17 cellular contexts compared by ENCODE assay signal in genomic region chr12:32395031-32395430, GRCh38. TPM values are rescaled to one million over a fixed set of nuclear protein-coding genes. Genes with fewer than 3 reads are reported as not detected.
DNase-seq lines count a peak whose midpoint lies in the region; TF ChIP-seq lines count a peak whose summit lies in the region.
"Had no signal": no experiment of that assay in that cellular context is flagged by ENCODE, and none has a peak within 500 bp of the region (broad histone marks: within the 10 kb centered on the region; RNA-seq: fewer than 3 reads in every experiment).

No MANE protein-coding gene starts in this region.

- H4K20me1 ChIP-seq in mammary epithelial cell (ENCODE audit: insufficient read depth, low read length): no peaks in the 10 kb centered on the region

- intact Hi-C loops in mammary epithelial cell (cut with micrococcal nuclease) (no loop called here), breast epithelium (cut with DNase I; ENCODE audit: low total_unique reads) (no loop called here)

- H3K9me3 ChIP-seq in mammary epithelial cell (replicated peaks; ENCODE audit: insufficient read depth, low read length) (no peaks in the 10 kb centered on the region), breast epithelium (no peaks in the 10 kb centered on the region), NT2/D1 (ENCODE audit: insufficient read depth, low read length) (peaks cover 11% of the 10 kb centered on the region; the same call in 1 of the 2 replicates)
- H3K9me3 ChIP-seq: BE2C had no signal

- H3K27ac ChIP-seq in mammary epithelial cell (ENCODE audit: insufficient read depth, low read depth, low read length) (no peak overlapping the region), breast epithelium (no peak overlapping the region)
- H3K27ac ChIP-seq: Peyer's patch had no signal

- H3K27me3 Mint-ChIP-seq in immature natural killer cell (ENCODE audit: low read depth in 3 of 3): peaks cover 6 to 12% (median 8%) of the 10 kb centered on the region in 3 donors

- TF ChIP-seq POLR2A in breast epithelium (IDR thresholded peaks at IDR 0.05): no peak

- H3K4me3 Mint-ChIP-seq in immature natural killer cell: no peak overlapping the region
- H3K4me3 Mint-ChIP-seq: CD8-positive, alpha-beta memory T cell; H9 had no signal

- dilution Hi-C loops in mammary epithelial cell (cut with HindIII; ENCODE audit: low sequenced_read_pairs): no loop called here

- BruUV-seq in mammary epithelial cell (replicated peaks; lab: Mats Ljungman, UMichigan): no TSS peak

- peaks cover 11 to 15% of the 10 kb centered on the region in 2 donors for H3K4me1 Mint-ChIP-seq in immature natural killer cell

- H3K4me3 ChIP-seq in mammary epithelial cell (replicated peaks in 1 of 3; ENCODE audit: insufficient read depth in 1 of 3, low read depth in 2 of 3, low read length in 3 of 3) (no peak overlapping the region), breast epithelium (no peak overlapping the region), NT2/D1 (ENCODE audit: insufficient read length, low read depth) (no peak overlapping the region)
- H3K4me3 ChIP-seq: MG63, Peyer's patch had no signal

- H3K27ac Mint-ChIP-seq in immature natural killer cell: no peak overlapping the region
- H3K27ac Mint-ChIP-seq: CD8-positive, alpha-beta memory T cell had no signal

- H3K36me3 ChIP-seq in mammary epithelial cell (ENCODE audit: insufficient read depth, low read length): no peaks in the 10 kb centered on the region
- H3K36me3 ChIP-seq in breast epithelium: no peaks in the 10 kb centered on the region
- no peaks in the 10 kb centered on the region for H3K36me3 ChIP-seq in NT2/D1 (ENCODE audit: insufficient read depth, insufficient read length, low read length)
- H3K36me3 ChIP-seq: BE2C, MG63, Peyer's patch had no signal

- H3K9me3 Mint-ChIP-seq in immature natural killer cell: no peaks in the 10 kb centered on the region
- H3K9me3 Mint-ChIP-seq: CD8-positive, alpha-beta memory T cell had no signal

- H3K79me2 ChIP-seq in mammary epithelial cell (ENCODE audit: insufficient read depth, low read length): peaks cover 3% of the 10 kb centered on the region

- TF ChIP-seq CTCF in mammary epithelial cell (conservative IDR thresholded peaks at IDR 0.05 in 1 of 2, IDR thresholded peaks at IDR 0.05 in 1 of 2; ENCODE audit: extremely low read depth in 1 of 2, insufficient read depth in 1 of 2, low read depth in 1 of 2, low read length in 2 of 2) (no peak), breast epithelium (IDR thresholded peaks at IDR 0.05) (no peak), GM13976 (IDR thresholded peaks at IDR 0.05; ENCODE audit: borderline replicate concordance, control extremely low read depth, extremely low read depth, insufficient read depth, missing control alignments) (no peak)

- CTCF ChIA-PET in mammary epithelial cell (lab: Charles Lee; ENCODE audit: low non-redundant PET): interaction anchor here (0.7 kb wide), 1 partner anchor 239 kb away, joined by 5 read pairs; no protein-coding TSS in a partner anchor

- H3K36me3 Mint-ChIP-seq in immature natural killer cell: no peaks in the 10 kb centered on the region
- H3K36me3 Mint-ChIP-seq: CD8-positive, alpha-beta memory T cell had no signal

- no peak overlapping the region for H3K9ac ChIP-seq in mammary epithelial cell (ENCODE audit: insufficient read depth, low read length)
- peak overlapping the region; percentile 21 for H3K9ac ChIP-seq in NT2/D1 (ENCODE audit: insufficient read length, low read depth)

- H2AFZ ChIP-seq in mammary epithelial cell (ENCODE audit: low read depth, low read length): peak overlapping the region; percentile 17

- H3K27me3 ChIP-seq in mammary epithelial cell (ENCODE audit: insufficient read depth, low read length) (no peaks in the 10 kb centered on the region), breast epithelium (no peaks in the 10 kb centered on the region), NT2/D1 (ENCODE audit: insufficient read depth, insufficient read length) (no peaks in the 10 kb centered on the region)
- H3K27me3 ChIP-seq: Peyer's patch had no signal

- in situ Hi-C loops in mammary epithelial cell (cut with MboI; ENCODE audit: low sequenced_read_pairs in 2 of 2) (no loop called here), GM13976 (cut with MboI; ENCODE audit: low sequenced_read_pairs, unreplicated experiment) (no loop called here)

- no peak overlapping the region for H3K4me2 ChIP-seq in mammary epithelial cell (ENCODE audit: insufficient read depth, low read depth, low read length)

- H3K4me1 ChIP-seq in mammary epithelial cell (ENCODE audit: insufficient read depth, low read length) (peaks cover 8% of the 10 kb centered on the region), breast epithelium (no peaks in the 10 kb centered on the region), NT2/D1 (ENCODE audit: insufficient read depth, insufficient read length) (peaks cover 3% of the 10 kb centered on the region)
- H3K4me1 ChIP-seq: BE2C had no signal

- no peak for DNase-seq in mammary epithelial cell
- DNase-seq in breast epithelium (ENCODE audit: low spot score in 2 of 2): no peak
- peak; percentile 60 for DNase-seq in NCI-H146 (lab: John Stamatoyannopoulos, UW)
- no peak for DNase-seq in NT2/D1 (ENCODE audit: low read depth, low spot score)
- DNase-seq in foreskin melanocyte: no peak
- no peak for DNase-seq in immature natural killer cell
- no peak for DNase-seq in GM13976 (ENCODE audit: low spot score)
- DNase-seq: BE2C; CD8-positive, alpha-beta memory T cell; DMS153; H9; MG63; NCI-H1092; NCI-H1930; NCI-H510A; Peyer's patch; SHP77 had no signal

RNA-seq across cellular contexts. Expression of gene FGD4, which starts 4.3 kb away (rescaled TPM):
- 10 to 100 TPM; 20.8 to 35.3 TPM for total RNA-seq in mammary epithelial cell
- polyA plus RNA-seq in mammary epithelial cell: 11.1 TPM
- 62.7 TPM for polyA minus RNA-seq in mammary epithelial cell
- total RNA-seq in breast epithelium: 10 to 100 TPM; 50.5 to 57.8 (median 56.3) TPM
- polyA plus RNA-seq in immature natural killer cell: 1 to 10 TPM in 1 of 3 donors, under 1 TPM in 2; 0.12 to 2.3 (median 0.39) TPM
